1 cellular context compared by ENCODE assay signal in the genomic region with DNA sequence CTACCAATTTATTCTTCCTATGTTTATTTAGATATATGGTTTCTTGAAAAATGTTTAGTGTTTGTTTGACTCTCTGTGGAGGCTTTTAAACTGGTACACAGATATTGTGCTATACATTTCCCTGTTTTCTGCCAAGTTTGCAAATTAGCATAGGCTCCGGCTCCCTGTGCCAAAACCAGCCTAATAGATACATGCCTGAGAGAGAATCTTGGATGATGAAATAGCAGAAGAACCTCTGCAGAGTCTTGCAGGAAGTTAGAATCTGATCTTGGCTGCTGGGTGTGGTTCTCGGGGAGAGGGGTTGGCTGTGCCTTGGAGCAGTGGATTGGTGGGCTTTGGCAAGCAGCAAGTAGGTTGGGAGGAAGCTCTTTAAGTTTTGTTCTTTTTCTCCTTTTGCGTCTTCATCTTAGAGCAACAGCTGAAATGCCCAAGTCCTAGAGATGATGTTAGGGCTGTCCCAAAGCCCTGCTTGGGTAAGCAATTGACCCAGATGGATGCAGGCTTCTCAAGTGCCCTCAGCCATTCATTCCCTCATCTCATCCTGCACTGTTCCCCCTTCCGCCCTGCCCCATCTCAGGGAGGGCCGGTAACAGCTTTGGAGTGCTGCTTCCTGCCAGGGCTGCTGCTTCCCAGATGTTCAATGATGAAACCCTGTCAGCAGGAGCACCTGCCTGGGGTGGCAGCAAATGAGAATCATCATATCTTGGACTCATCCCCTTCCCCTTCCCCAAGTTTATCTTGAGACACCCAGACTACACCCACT.
A peak's percentile ranks its signal among the peaks of the same experiment; 100 is the strongest.
TF ChIP-seq lines count a peak whose summit lies in the region.

No MANE protein-coding gene starts in this region.

TF ChIP-seq in K562, 482 proteins besides CTCF, POLR2A, EP300 and RAD21:
- TF ChIP-seq C11orf30 (IDR thresholded peaks at IDR 0.05; ENCODE audit: low read depth) (peak; percentile 60; the same call in 1 of the 2 replicates), GATAD2A (IDR thresholded peaks at IDR 0.05) (no peak), CEBPB (tag; IDR thresholded peaks at IDR 0.05) (peak; percentile 9; the same call in 1 of the 2 replicates), NCOR1 (IDR thresholded peaks at IDR 0.05) (no peak), POLR2H (tag; IDR thresholded peaks at IDR 0.05; ENCODE audit: low read depth) (no peak), TCF3 (CRISPR knock-in tag; IDR thresholded peaks at IDR 0.05) (no peak), NCOA2 (IDR thresholded peaks at IDR 0.05; ENCODE audit: partially characterized antibody in 2 of 2) (no peak), ZBTB7A (IDR thresholded peaks at IDR 0.05; ENCODE audit: borderline replicate concordance, control insufficient read depth, low read depth, low read length) (no peak), CTBP1 (IDR thresholded peaks at IDR 0.05; ENCODE audit: borderline replicate concordance) (0 out of 2 replicates have a peak, but pooled peaks have one; percentile 18), XRCC3 (IDR thresholded peaks at IDR 0.05) (no peak), ZNF174 (CRISPR knock-in tag; IDR thresholded peaks at IDR 0.05) (no peak), MAFG (tag; conservative IDR thresholded peaks at IDR 0.05) (0 out of 2 replicates have a peak, but pooled peaks have one; percentile 39), ZNF589 (CRISPR knock-in tag; IDR thresholded peaks at IDR 0.05; ENCODE audit: low read depth) (0 out of 2 replicates have a peak, but pooled peaks have one; percentile 19), ZNF316 (IDR thresholded peaks at IDR 0.05) (peak; percentile 28; the same call in 1 of the 2 replicates), CREM (IDR thresholded peaks at IDR 0.05; ENCODE audit: low read depth) (no peak), KLF16 (IDR thresholded peaks at IDR 0.05) (no peak), CEBPG (CRISPR knock-in tag; IDR thresholded peaks at IDR 0.05) (no peak), CEBPG (tag; conservative IDR thresholded peaks at IDR 0.05 in 1 of 2, IDR thresholded peaks at IDR 0.05 in 1 of 2) (peak; percentile 71 to 86), RBM25 (IDR thresholded peaks at IDR 0.05; ENCODE audit: low read depth, low read length, severe bottlenecking) (no peak)
- TF ChIP-seq, protein P1, sequence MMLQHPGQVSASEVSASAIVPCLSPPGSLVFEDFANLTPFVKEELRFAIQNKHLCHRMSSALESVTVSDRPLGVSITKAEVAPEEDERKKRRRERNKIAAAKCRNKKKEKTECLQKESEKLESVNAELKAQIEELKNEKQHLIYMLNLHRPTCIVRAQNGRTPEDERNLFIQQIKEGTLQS (IDR thresholded peaks at IDR 0.05): peak; percentile 61; the same call in 1 of the 2 replicates
- TF ChIP-seq, protein P1 (CRISPR knock-in tag; conservative IDR thresholded peaks at IDR 0.05): no peak
- TF ChIP-seq, protein P2, sequence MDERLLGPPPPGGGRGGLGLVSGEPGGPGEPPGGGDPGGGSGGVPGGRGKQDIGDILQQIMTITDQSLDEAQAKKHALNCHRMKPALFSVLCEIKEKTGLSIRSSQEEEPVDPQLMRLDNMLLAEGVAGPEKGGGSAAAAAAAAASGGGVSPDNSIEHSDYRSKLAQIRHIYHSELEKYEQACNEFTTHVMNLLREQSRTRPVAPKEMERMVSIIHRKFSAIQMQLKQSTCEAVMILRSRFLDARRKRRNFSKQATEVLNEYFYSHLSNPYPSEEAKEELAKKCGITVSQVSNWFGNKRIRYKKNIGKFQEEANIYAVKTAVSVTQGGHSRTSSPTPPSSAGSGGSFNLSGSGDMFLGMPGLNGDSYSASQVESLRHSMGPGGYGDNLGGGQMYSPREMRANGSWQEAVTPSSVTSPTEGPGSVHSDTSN (CRISPR knock-in tag; IDR thresholded peaks at IDR 0.05; ENCODE audit: low read depth): no peak
- TF ChIP-seq, protein P2 (tag; conservative IDR thresholded peaks at IDR 0.05; ENCODE audit: low read depth): no peak
- TF ChIP-seq, protein P3, sequence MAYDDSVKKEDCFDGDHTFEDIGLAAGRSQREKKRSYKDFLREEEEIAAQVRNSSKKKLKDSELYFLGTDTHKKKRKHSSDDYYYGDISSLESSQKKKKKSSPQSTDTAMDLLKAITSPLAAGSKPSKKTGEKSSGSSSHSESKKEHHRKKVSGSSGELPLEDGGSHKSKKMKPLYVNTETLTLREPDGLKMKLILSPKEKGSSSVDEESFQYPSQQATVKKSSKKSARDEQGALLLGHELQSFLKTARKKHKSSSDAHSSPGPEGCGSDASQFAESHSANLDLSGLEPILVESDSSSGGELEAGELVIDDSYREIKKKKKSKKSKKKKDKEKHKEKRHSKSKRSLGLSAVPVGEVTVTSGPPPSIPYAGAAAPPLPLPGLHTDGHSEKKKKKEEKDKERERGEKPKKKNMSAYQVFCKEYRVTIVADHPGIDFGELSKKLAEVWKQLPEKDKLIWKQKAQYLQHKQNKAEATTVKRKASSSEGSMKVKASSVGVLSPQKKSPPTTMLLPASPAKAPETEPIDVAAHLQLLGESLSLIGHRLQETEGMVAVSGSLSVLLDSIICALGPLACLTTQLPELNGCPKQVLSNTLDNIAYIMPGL (CRISPR knock-in tag; IDR thresholded peaks at IDR 0.05): no peak
- TF ChIP-seq, protein P4, sequence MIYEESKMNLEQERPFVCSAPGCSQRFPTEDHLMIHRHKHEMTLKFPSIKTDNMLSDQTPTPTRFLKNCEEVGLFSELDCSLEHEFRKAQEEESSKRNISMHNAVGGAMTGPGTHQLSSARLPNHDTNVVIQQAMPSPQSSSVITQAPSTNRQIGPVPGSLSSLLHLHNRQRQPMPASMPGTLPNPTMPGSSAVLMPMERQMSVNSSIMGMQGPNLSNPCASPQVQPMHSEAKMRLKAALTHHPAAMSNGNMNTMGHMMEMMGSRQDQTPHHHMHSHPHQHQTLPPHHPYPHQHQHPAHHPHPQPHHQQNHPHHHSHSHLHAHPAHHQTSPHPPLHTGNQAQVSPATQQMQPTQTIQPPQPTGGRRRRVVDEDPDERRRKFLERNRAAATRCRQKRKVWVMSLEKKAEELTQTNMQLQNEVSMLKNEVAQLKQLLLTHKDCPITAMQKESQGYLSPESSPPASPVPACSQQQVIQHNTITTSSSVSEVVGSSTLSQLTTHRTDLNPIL (CRISPR knock-in tag; IDR thresholded peaks at IDR 0.05): no peak
- TF ChIP-seq, protein P5, sequence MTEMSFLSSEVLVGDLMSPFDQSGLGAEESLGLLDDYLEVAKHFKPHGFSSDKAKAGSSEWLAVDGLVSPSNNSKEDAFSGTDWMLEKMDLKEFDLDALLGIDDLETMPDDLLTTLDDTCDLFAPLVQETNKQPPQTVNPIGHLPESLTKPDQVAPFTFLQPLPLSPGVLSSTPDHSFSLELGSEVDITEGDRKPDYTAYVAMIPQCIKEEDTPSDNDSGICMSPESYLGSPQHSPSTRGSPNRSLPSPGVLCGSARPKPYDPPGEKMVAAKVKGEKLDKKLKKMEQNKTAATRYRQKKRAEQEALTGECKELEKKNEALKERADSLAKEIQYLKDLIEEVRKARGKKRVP (CRISPR knock-in tag; IDR thresholded peaks at IDR 0.05): peak; percentile 81
